ENCODE assay signal across 2 cellular contexts in the genomic region with DNA sequence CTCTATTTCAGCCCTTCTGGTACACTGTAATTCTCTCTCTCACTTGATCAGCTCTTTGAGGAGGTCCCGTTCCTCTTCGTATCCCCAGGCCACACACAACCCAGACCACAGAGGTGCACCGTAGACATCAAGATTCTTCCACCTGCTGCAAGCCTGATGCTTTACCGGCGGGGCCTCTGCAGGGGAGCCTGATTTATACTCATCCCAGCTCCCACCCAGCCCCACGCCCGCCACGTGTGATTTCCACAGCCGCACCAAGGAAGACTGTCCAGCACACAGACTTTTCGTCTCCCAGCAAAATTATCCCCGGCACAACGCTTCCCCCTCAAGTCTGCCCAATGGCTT.
TF ChIP-seq lines count a peak whose summit lies in the region.

No MANE protein-coding gene starts in this region.

TF ChIP-seq in K562, 482 proteins besides CTCF, POLR2A, EP300 and RAD21:
- TF ChIP-seq ZFX (CRISPR knock-in tag; IDR thresholded peaks at IDR 0.05) (0 out of 2 replicates have a peak, but pooled peaks have one; percentile 14), GTF2A2 (tag; IDR thresholded peaks at IDR 0.05) (no peak), KLF6 (CRISPR knock-in tag; IDR thresholded peaks at IDR 0.05; ENCODE audit: borderline replicate concordance) (no peak), YY1 (IDR thresholded peaks at IDR 0.05; ENCODE audit: borderline replicate concordance in 1 of 3, control insufficient read depth in 1 of 3, extremely low read depth in 1 of 3, insufficient read depth in 3 of 3, insufficient read length in 1 of 3, insufficient replicate concordance in 2 of 3, low read depth in 1 of 3, low read length in 2 of 3) (no peak)
- TF ChIP-seq, protein P1, sequence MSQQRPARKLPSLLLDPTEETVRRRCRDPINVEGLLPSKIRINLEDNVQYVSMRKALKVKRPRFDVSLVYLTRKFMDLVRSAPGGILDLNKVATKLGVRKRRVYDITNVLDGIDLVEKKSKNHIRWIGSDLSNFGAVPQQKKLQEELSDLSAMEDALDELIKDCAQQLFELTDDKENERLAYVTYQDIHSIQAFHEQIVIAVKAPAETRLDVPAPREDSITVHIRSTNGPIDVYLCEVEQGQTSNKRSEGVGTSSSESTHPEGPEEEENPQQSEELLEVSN (IDR thresholded peaks at IDR 0.05; ENCODE audit: borderline replicate concordance in 1 of 2, extremely low read depth in 1 of 2, insufficient read depth in 1 of 2, insufficient read length in 1 of 2, low read depth in 1 of 2, low read length in 1 of 2, poor library complexity in 1 of 2, severe bottlenecking in 1 of 2), result peak in 1 of 2 experiments; percentile 34
- TF ChIP-seq, protein P2, sequence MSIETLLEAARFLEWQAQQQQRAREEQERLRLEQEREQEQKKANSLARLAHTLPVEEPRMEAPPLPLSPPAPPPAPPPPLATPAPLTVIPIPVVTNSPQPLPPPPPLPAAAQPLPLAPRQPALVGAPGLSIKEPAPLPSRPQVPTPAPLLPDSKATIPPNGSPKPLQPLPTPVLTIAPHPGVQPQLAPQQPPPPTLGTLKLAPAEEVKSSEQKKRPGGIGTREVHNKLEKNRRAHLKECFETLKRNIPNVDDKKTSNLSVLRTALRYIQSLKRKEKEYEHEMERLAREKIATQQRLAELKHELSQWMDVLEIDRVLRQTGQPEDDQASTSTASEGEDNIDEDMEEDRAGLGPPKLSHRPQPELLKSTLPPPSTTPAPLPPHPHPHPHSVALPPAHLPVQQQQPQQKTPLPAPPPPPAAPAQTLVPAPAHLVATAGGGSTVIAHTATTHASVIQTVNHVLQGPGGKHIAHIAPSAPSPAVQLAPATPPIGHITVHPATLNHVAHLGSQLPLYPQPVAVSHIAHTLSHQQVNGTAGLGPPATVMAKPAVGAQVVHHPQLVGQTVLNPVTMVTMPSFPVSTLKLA (conservative IDR thresholded peaks at IDR 0.05), result peak in 1 of 2 experiments; percentile 63; a peak in 3 of 4 replicates
TF ChIP-seq in K562: peak in this region for 3.

TF ChIP-seq in liver, 16 proteins besides CTCF, POLR2A, EP300 and RAD21:
- TF ChIP-seq FOXA1 (IDR thresholded peaks at IDR 0.05) (no peak), JUND (IDR thresholded peaks at IDR 0.05) (no peak), GABPA (IDR thresholded peaks at IDR 0.05 in 1 of 2, conservative IDR thresholded peaks at IDR 0.05 in 1 of 2) (no peak), RXRA (IDR thresholded peaks at IDR 0.05) (no peak), EGR1 (IDR thresholded peaks at IDR 0.05; ENCODE audit: low read depth in 2 of 2) (no peak), HNF4A (conservative IDR thresholded peaks at IDR 0.05) (no peak), TAF1 (conservative IDR thresholded peaks at IDR 0.05) (no peak), YY1 (IDR thresholded peaks at IDR 0.05) (no peak), SP1 (IDR thresholded peaks at IDR 0.05) (no peak), FOXA2 (IDR thresholded peaks at IDR 0.05) (no peak), NR2F2 (IDR thresholded peaks at IDR 0.05) (no peak)
- TF ChIP-seq, protein P3, sequence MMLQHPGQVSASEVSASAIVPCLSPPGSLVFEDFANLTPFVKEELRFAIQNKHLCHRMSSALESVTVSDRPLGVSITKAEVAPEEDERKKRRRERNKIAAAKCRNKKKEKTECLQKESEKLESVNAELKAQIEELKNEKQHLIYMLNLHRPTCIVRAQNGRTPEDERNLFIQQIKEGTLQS (IDR thresholded peaks at IDR 0.05), result no peak
- TF ChIP-seq, protein P4, sequence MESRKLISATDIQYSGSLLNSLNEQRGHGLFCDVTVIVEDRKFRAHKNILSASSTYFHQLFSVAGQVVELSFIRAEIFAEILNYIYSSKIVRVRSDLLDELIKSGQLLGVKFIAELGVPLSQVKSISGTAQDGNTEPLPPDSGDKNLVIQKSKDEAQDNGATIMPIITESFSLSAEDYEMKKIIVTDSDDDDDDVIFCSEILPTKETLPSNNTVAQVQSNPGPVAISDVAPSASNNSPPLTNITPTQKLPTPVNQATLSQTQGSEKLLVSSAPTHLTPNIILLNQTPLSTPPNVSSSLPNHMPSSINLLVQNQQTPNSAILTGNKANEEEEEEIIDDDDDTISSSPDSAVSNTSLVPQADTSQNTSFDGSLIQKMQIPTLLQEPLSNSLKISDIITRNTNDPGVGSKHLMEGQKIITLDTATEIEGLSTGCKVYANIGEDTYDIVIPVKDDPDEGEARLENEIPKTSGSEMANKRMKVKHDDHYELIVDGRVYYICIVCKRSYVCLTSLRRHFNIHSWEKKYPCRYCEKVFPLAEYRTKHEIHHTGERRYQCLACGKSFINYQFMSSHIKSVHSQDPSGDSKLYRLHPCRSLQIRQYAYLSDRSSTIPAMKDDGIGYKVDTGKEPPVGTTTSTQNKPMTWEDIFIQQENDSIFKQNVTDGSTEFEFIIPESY (IDR thresholded peaks at IDR 0.05), result no peak
- TF ChIP-seq, protein P5, sequence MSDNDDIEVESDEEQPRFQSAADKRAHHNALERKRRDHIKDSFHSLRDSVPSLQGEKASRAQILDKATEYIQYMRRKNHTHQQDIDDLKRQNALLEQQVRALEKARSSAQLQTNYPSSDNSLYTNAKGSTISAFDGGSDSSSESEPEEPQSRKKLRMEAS (IDR thresholded peaks at IDR 0.05), result no peak
- TF ChIP-seq, protein P6, sequence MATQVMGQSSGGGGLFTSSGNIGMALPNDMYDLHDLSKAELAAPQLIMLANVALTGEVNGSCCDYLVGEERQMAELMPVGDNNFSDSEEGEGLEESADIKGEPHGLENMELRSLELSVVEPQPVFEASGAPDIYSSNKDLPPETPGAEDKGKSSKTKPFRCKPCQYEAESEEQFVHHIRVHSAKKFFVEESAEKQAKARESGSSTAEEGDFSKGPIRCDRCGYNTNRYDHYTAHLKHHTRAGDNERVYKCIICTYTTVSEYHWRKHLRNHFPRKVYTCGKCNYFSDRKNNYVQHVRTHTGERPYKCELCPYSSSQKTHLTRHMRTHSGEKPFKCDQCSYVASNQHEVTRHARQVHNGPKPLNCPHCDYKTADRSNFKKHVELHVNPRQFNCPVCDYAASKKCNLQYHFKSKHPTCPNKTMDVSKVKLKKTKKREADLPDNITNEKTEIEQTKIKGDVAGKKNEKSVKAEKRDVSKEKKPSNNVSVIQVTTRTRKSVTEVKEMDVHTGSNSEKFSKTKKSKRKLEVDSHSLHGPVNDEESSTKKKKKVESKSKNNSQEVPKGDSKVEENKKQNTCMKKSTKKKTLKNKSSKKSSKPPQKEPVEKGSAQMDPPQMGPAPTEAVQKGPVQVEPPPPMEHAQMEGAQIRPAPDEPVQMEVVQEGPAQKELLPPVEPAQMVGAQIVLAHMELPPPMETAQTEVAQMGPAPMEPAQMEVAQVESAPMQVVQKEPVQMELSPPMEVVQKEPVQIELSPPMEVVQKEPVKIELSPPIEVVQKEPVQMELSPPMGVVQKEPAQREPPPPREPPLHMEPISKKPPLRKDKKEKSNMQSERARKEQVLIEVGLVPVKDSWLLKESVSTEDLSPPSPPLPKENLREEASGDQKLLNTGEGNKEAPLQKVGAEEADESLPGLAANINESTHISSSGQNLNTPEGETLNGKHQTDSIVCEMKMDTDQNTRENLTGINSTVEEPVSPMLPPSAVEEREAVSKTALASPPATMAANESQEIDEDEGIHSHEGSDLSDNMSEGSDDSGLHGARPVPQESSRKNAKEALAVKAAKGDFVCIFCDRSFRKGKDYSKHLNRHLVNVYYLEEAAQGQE (IDR thresholded peaks at IDR 0.05), result no peak
TF ChIP-seq in liver: peak in this region for 0.
